Comparison of ENCODE assay signal across 17 cellular contexts in the genomic region with DNA sequence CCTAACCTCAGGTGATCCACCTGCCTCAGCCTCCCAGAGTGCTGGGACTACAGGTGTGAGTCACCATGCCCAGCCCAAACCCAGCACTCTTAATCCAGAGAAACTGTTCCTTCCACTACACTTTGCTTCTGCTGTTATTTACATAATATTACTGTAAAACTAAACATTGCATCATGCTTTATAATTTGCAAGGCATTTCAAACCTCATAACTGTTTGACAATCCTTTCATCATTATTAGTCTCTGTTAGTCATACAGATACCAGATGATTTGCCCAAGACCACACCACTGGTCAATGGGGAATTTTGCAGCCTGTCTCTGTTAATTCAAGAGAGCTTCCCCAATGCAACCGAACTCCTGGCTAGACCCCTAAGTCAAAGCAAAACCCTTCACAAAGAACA.
A peak's percentile ranks its signal among the peaks of the same experiment; 100 is the strongest.
DNase-seq lines count a peak whose midpoint lies in the region; ATAC-seq and TF ChIP-seq lines count a peak whose summit lies in the region.
"Had no signal": no experiment of that assay in that cellular context is flagged by ENCODE, and none has a peak within 500 bp of the region (broad histone marks: within the 10 kb centered on the region; RNA-seq: fewer than 3 reads in every experiment).

No MANE protein-coding gene starts in this region.

- ATAC-seq in SK-N-SH treated with all-trans-retinoic acid at 6 μM for 48 hours = no peak
- ATAC-seq in HG02678 (IDR thresholded peaks at IDR 0.05; ENCODE audit: unreplicated experiment) = peak; percentile 78
- no peak for ATAC-seq in HG03139 (IDR thresholded peaks at IDR 0.05; ENCODE audit: unreplicated experiment)
- no peak for ATAC-seq in GM21717 (IDR thresholded peaks at IDR 0.05; ENCODE audit: unreplicated experiment)
- ATAC-seq in lower lobe of right lung = no peak
- ATAC-seq: Panc1 had no signal

- H3K27ac Mint-ChIP-seq in Calu3 (ENCODE audit: unreplicated experiment) = no peak overlapping the region
- H3K27ac Mint-ChIP-seq: activated CD4-positive, alpha-beta memory T cell treated with anti-CD3 and anti-CD28 coated beads for 36 hours; mesothelial cell of epicardium had no signal

- no peak overlapping the region for H3K9ac ChIP-seq in SK-N-SH

- peaks cover 16% of the 10 kb centered on the region; the same call in 1 of the 2 replicates for H3K27me3 ChIP-seq in SK-N-SH (ENCODE audit: insufficient read depth)
- H3K27me3 ChIP-seq in lower lobe of right lung (ENCODE audit: low read depth) = no peaks in the 10 kb centered on the region
- H3K27me3 ChIP-seq: pancreas, tibial artery had no signal

- TF ChIP-seq RAD21 in SK-N-SH (IDR thresholded peaks at IDR 0.05; ENCODE audit: low read length) = no peak

- H3K27ac ChIP-seq in SK-N-SH (ENCODE audit: low read depth in 2 of 2, low read length in 1 of 2) (peak overlapping the region in 1 of 2 experiments; percentile 100; a peak in 2 of 4 replicates), lower lobe of right lung (no peak overlapping the region)
- H3K27ac ChIP-seq: pancreas, tibial artery had no signal

- no peaks in the 10 kb centered on the region for H3K9me2 ChIP-seq in SK-N-SH

- H2AFZ ChIP-seq in SK-N-SH (ENCODE audit: low read depth) = no peak overlapping the region

- H3F3A ChIP-seq in SK-N-SH (replicated peaks; ENCODE audit: insufficient read depth) = no peaks in the 10 kb centered on the region

- H3K79me2 ChIP-seq in SK-N-SH (ENCODE audit: insufficient read depth) = no peaks in the 10 kb centered on the region

- no peaks in the 10 kb centered on the region for H3K4me1 Mint-ChIP-seq in Calu3 (ENCODE audit: low read depth, unreplicated experiment)
- H3K4me1 Mint-ChIP-seq: central memory CD8-positive, alpha-beta T cell had no signal

- H3K4me1 ChIP-seq in SK-N-SH (ENCODE audit: control insufficient read depth in 1 of 2, insufficient read depth in 2 of 2, low read depth in 1 of 2, low read length in 1 of 2) = peaks cover 9 to 80% of the 10 kb centered on the region in 2 experiments; a peak in 2 of 4 replicates
- no peaks in the 10 kb centered on the region for H3K4me1 ChIP-seq in lower lobe of right lung
- H3K4me1 ChIP-seq: pancreas, tibial artery had no signal

- DNase-seq in SK-N-SH (no peak), SW480 (ENCODE audit: low spot score) (peak; percentile 73), Calu3 (no peak), lower lobe of right lung (no peak)
- DNase-seq: activated CD4-positive, alpha-beta memory T cell treated with anti-CD3 and anti-CD28 coated beads for 36 hours; NCI-H1436 treated with DMSO at 0.1 percent for 48 hours; NCI-H510A treated with DMSO at 0.1 percent for 48 hours; stimulated activated CD4-positive, alpha-beta T cell treated with anti-CD3 and anti-CD28 coated beads, Interleukin-15, amount 100 ng/mL, for 24 hours; tibial artery had no signal

- H3K4me3 Mint-ChIP-seq in Calu3 (ENCODE audit: low read depth, unreplicated experiment) = no peak overlapping the region
- H3K4me3 Mint-ChIP-seq: activated CD4-positive, alpha-beta memory T cell treated with anti-CD3 and anti-CD28 coated beads for 36 hours; central memory CD8-positive, alpha-beta T cell; mesothelial cell of epicardium had no signal

- H3K4me3 ChIP-seq in SK-N-SH (ENCODE audit: low read depth in 2 of 2, low read length in 1 of 2) (no peak overlapping the region; a peak in 1 of 4 replicates), lower lobe of right lung (no peak overlapping the region)
- H3K4me3 ChIP-seq: pancreas, tibial artery had no signal

- peaks cover 72% of the 10 kb centered on the region for H3K27me3 Mint-ChIP-seq in Calu3 (ENCODE audit: unreplicated experiment)

- intact Hi-C loops in Calu3 (cut with micrococcal nuclease; ENCODE audit: unreplicated experiment) (no loop called here), lower lobe of right lung (cut with DNase I) (no loop called here)

- H3K36me3 ChIP-seq in SK-N-SH (replicated peaks in 1 of 2; ENCODE audit: control insufficient read depth in 1 of 2, insufficient read depth in 2 of 2, low read length in 1 of 2) (no peaks in the 10 kb centered on the region), lower lobe of right lung (no peaks in the 10 kb centered on the region)
- H3K36me3 ChIP-seq: pancreas, tibial artery had no signal

- no peaks in the 10 kb centered on the region for H3K9me3 Mint-ChIP-seq in Calu3 (ENCODE audit: low read depth, unreplicated experiment)
- H3K9me3 Mint-ChIP-seq: activated CD4-positive, alpha-beta memory T cell treated with anti-CD3 and anti-CD28 coated beads for 36 hours; central memory CD8-positive, alpha-beta T cell; mesothelial cell of epicardium had no signal

- TF ChIP-seq EP300 in SK-N-SH (IDR thresholded peaks at IDR 0.05; ENCODE audit: borderline replicate concordance in 1 of 2, low read depth in 1 of 2, low read length in 1 of 2) = no peak

- no peaks in the 10 kb centered on the region for H3K9me3 ChIP-seq in SK-N-SH
- no peaks in the 10 kb centered on the region for H3K9me3 ChIP-seq in lower lobe of right lung
- H3K9me3 ChIP-seq: pancreas, tibial artery had no signal

- POLR2A ChIA-PET in SK-N-SH (lab: Yijun Ruan, JAX) = interaction anchor here (0.9 to 5.6 kb wide), 6 partner anchors 30 to 443 kb away, joined by 3 to 49 read pairs (median 6); a partner anchor contains a TSS

- CTCF ChIA-PET in SK-N-SH (lab: Yijun Ruan, JAX) = interaction anchor here (0.8 to 2.3 kb wide), 8 partner anchors 13 to 338 kb away, joined by 3 to 7 read pairs (median 4); no protein-coding TSS in a partner anchor
- CTCF ChIA-PET in Calu3 (lab: Charles Lee) = no interaction called here

- TF ChIP-seq CTCF in SK-N-SH (IDR thresholded peaks at IDR 0.05) (no peak), Calu3 (IDR thresholded peaks at IDR 0.05; ENCODE audit: unreplicated experiment) (no peak), lower lobe of right lung (IDR thresholded peaks at IDR 0.05) (no peak)

- no peaks in the 10 kb centered on the region for H3K36me3 Mint-ChIP-seq in Calu3 (ENCODE audit: insufficient read depth, unreplicated experiment)
- H3K36me3 Mint-ChIP-seq: activated CD4-positive, alpha-beta memory T cell treated with anti-CD3 and anti-CD28 coated beads for 36 hours; mesothelial cell of epicardium had no signal

- no peaks in the 10 kb centered on the region for H4K20me1 ChIP-seq in SK-N-SH (ENCODE audit: insufficient read depth)

- H3K4me2 ChIP-seq in SK-N-SH = no peak overlapping the region

- 17% methylated on average over 1 of the region's 1 CpG for WGBS in SK-N-SH (ENCODE audit: low lambda C conversion rate)

- no TSS peak for BruUV-seq in Calu3 (replicated peaks; lab: Mats Ljungman, UMichigan)

TF ChIP-seq in SK-N-SH treated with all-trans-retinoic acid at 6 μM for 48 hours, 23 proteins besides CTCF, POLR2A, EP300 and RAD21:
- TF ChIP-seq ZFP3 (CRISPR knock-in tag; IDR thresholded peaks at IDR 0.05) (no peak), ISL1 (CRISPR knock-in tag; IDR thresholded peaks at IDR 0.05) (peak; percentile 19; the same call in 1 of the 2 replicates), ARNTL (CRISPR knock-in tag; IDR thresholded peaks at IDR 0.05; ENCODE audit: borderline replicate concordance, low read depth) (no peak)

TF ChIP-seq in SK-N-SH, 30 proteins besides CTCF, POLR2A, EP300 and RAD21:
- TF ChIP-seq RXRA (IDR thresholded peaks at IDR 0.05; ENCODE audit: borderline replicate concordance, low read depth) (no peak), JUND (IDR thresholded peaks at IDR 0.05) (no peak), NFIC (IDR thresholded peaks at IDR 0.05; ENCODE audit: borderline replicate concordance) (no peak), SIN3A (IDR thresholded peaks at IDR 0.05; ENCODE audit: borderline replicate concordance, low read depth, low read length) (no peak), EZH2phosphoT487 (IDR thresholded peaks at IDR 0.05; ENCODE audit: borderline replicate concordance, low read depth) (no peak), GATA2 (CRISPR knock-in tag; IDR thresholded peaks at IDR 0.05) (no peak), RCOR1 (IDR thresholded peaks at IDR 0.05; ENCODE audit: low read length) (no peak)
- TF ChIP-seq, protein P1, sequence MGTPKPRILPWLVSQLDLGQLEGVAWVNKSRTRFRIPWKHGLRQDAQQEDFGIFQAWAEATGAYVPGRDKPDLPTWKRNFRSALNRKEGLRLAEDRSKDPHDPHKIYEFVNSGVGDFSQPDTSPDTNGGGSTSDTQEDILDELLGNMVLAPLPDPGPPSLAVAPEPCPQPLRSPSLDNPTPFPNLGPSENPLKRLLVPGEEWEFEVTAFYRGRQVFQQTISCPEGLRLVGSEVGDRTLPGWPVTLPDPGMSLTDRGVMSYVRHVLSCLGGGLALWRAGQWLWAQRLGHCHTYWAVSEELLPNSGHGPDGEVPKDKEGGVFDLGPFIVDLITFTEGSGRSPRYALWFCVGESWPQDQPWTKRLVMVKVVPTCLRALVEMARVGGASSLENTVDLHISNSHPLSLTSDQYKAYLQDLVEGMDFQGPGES (IDR thresholded peaks at IDR 0.05; ENCODE audit: low read depth, low read length) = no peak
- TF ChIP-seq, protein P2, sequence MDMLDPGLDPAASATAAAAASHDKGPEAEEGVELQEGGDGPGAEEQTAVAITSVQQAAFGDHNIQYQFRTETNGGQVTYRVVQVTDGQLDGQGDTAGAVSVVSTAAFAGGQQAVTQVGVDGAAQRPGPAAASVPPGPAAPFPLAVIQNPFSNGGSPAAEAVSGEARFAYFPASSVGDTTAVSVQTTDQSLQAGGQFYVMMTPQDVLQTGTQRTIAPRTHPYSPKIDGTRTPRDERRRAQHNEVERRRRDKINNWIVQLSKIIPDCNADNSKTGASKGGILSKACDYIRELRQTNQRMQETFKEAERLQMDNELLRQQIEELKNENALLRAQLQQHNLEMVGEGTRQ (IDR thresholded peaks at IDR 0.05; ENCODE audit: borderline replicate concordance, low read depth, low read length) = no peak
